In genomic region chr10:98328163-98328562, GRCh38 we compare ENCODE assay signal across 19 cellular contexts.
"Had no signal": no experiment of that assay in that cellular context is flagged by ENCODE, and none has a peak within 500 bp of the region (broad histone marks: within the 10 kb centered on the region; RNA-seq: fewer than 3 reads in every experiment).

No MANE protein-coding gene starts in this region.

- DNase-seq: activated CD4-positive, alpha-beta T cell treated with anti-CD3 and anti-CD28 coated beads for 48 hours; activated CD4-positive, alpha-beta T cell treated with anti-CD3 and anti-CD28 coated beads, Interleukin-2, amount 50 U/mL, for 4 hours; activated CD4-positive, CD25-positive, alpha-beta regulatory T cell treated with anti-CD3 and anti-CD28 coated beads, Interleukin-2, amount 50 U/mL, for 72 hours; activated CD8-positive, alpha-beta memory T cell treated with anti-CD3 and anti-CD28 coated beads, Interleukin-2, amount 10 ng/mL, durations not matched to agents 7 days and 5 days; activated effector memory CD4-positive, alpha-beta T cell treated with Interleukin-2 at 50 U/mL for 16 hours; activated naive CD4-positive, alpha-beta T cell; activated T-cell treated with anti-CD3 and anti-CD28 coated beads, Interleukin-2, amount 50 U/mL, for 24 hours; aorta; caudate nucleus; NCI-H1105 treated with DMSO at 0.1 percent for 48 hours; NCI-H1436 treated with DMSO at 0.1 percent for 48 hours; NCI-H187; NCI-H2081; NCI-H524; SIG-M5; T-helper 17 cell; T-helper 9 cell had no signal

- H3K4me1 ChIP-seq: breast epithelium had no signal

- H3K27me3 ChIP-seq: breast epithelium had no signal

- H3K27ac ChIP-seq: breast epithelium had no signal

- H3K4me3 ChIP-seq: breast epithelium had no signal

- H3K9me3 ChIP-seq: breast epithelium had no signal

- ATAC-seq: activated CD8-positive, alpha-beta memory T cell treated with anti-CD3 and anti-CD28 coated beads, Interleukin-2, amount 10 ng/mL, durations not matched to agents 7 days and 5 days; T-helper 17 cell; WTC11 had no signal

- H3K36me3 ChIP-seq: breast epithelium had no signal
